Comparison of ENCODE assay signal across 17 cellular contexts in genomic region chr2:67701011-67701410, GRCh38.
"Had no signal": no experiment of that assay in that cellular context is flagged by ENCODE, and none has a peak within 500 bp of the region (broad histone marks: within the 10 kb centered on the region; RNA-seq: fewer than 3 reads in every experiment).

No MANE protein-coding gene starts in this region.

- DNase-seq: activated CD4-positive, alpha-beta T cell treated with anti-CD3 and anti-CD28 coated beads for 1 hour; activated CD4-positive, alpha-beta T cell treated with anti-CD3 and anti-CD28 coated beads, Interleukin-2, amount 50 U/mL, for 48 hours; activated gamma-delta T cell; adrenal gland; dermis blood vessel endothelial cell; effector memory CD8-positive, alpha-beta T cell; hypothalamus; lower lobe of right lung; small intestine; stimulated activated CD4-positive, alpha-beta T cell treated with anti-CD3 and anti-CD28 coated beads, Interleukin-15, amount 100 ng/mL, for 24 hours; stimulated activated CD4-positive, alpha-beta T cell treated with anti-CD3 and anti-CD28 coated beads, Interleukin-2, amount 100 ng/mL, for 48 hours; T-helper 2 cell; testis had no signal

- H3K9me3 ChIP-seq: adrenal gland, lower lobe of right lung, right atrium auricular region, testis had no signal

- ATAC-seq: activated naive CD4-positive, alpha-beta T cell treated with anti-CD3 and anti-CD28 coated beads, Interleukin-2, amount 50 U/mL, for 72 hours; effector memory CD8-positive, alpha-beta T cell; lower lobe of right lung; natural killer cell treated with Interleukin-12 subunit alpha and Interleukin-12 subunit beta and Interleukin-15 and Interleukin-18, amount 100 ng/mL, for 72 hours had no signal

- H3K36me3 ChIP-seq: adrenal gland, lower lobe of right lung, right atrium auricular region had no signal

- H3K27me3 ChIP-seq: adrenal gland, right atrium auricular region, testis had no signal

- H3K4me3 ChIP-seq: adrenal gland, lower lobe of right lung, right atrium auricular region, testis had no signal

- H3K4me1 ChIP-seq: adrenal gland, lower lobe of right lung, right atrium auricular region, testis had no signal

- H3K27ac ChIP-seq: adrenal gland, lower lobe of right lung, right atrium auricular region, testis, VCaP had no signal
